8 cellular contexts compared by ENCODE assay signal in genomic region chr2:177223436-177223835, GRCh38. TPM values are rescaled to one million over a fixed set of nuclear protein-coding genes. Genes with fewer than 3 reads are reported as not detected.
DNase-seq lines count a peak whose midpoint lies in the region; ATAC-seq, FAIRE-seq and TF ChIP-seq lines count a peak whose summit lies in the region.
"Not testable (repeated sequence)": the region's sequence is repeated elsewhere in the genome, so short reads cannot be mapped to it uniquely, and the experiment has no call there.

No MANE protein-coding gene starts in this region.

- not testable (repeated sequence) for H3K9ac ChIP-seq in Karpas-422 (ENCODE audit: low read length)
- H3K9ac ChIP-seq in mesenchymal stem cell (ENCODE audit: low read length): peak overlapping the region; percentile 45

- peaks cover 28% of the 10 kb centered on the region; the same call in 2 of the 3 replicates for H3K4me1 ChIP-seq in A549
- peaks cover 26% of the 10 kb centered on the region for H3K4me1 ChIP-seq in Karpas-422 (ENCODE audit: low read length)
- not testable (repeated sequence) for H3K4me1 ChIP-seq in mesenchymal stem cell (ENCODE audit: control insufficient read depth, insufficient read depth, low read depth, low read length); small intestine (ENCODE audit: control insufficient read depth in 2 of 2, insufficient read depth in 1 of 2, low read depth in 1 of 2, low read length in 1 of 2)

- not testable (repeated sequence) for H3K79me1 ChIP-seq in mesenchymal stem cell (replicated peaks; ENCODE audit: low read length, poor library complexity, severe bottlenecking)

- H3K36me3 ChIP-seq in Karpas-422 (ENCODE audit: insufficient read depth, low read length): peaks cover 39% of the 10 kb centered on the region
- H3K36me3 ChIP-seq in mesenchymal stem cell (ENCODE audit: control insufficient read depth in 1 of 2, insufficient read depth in 2 of 2, low read depth in 1 of 2, low read length in 2 of 2): peaks cover 4 to 73% of the 10 kb centered on the region in 2 experiments
- peaks cover 3 to 11% of the 10 kb centered on the region in 2 donors for H3K36me3 ChIP-seq in small intestine (ENCODE audit: control insufficient read depth in 2 of 2, insufficient read depth in 2 of 2, low read length in 2 of 2)

- H3K14ac ChIP-seq in mesenchymal stem cell (ENCODE audit: low read length in 2 of 2): not testable (repeated sequence)

- H2BK120ac ChIP-seq in mesenchymal stem cell (ENCODE audit: low read depth, low read length): not testable (repeated sequence)

- peaks cover 8 to 34% of the 10 kb centered on the region in 2 donors for H3K36me3 Mint-ChIP-seq in activated T-cell treated with anti-CD3 and anti-CD28 coated beads, Interleukin-2, amount 50 U/mL, for 72 hours (ENCODE audit: insufficient read depth in 2 of 2)

- not testable (repeated sequence) for H2BK12ac ChIP-seq in mesenchymal stem cell (ENCODE audit: low read length in 2 of 2)

- not testable (repeated sequence) for H3K4me2 ChIP-seq in A549; Karpas-422 (ENCODE audit: low read depth, low read length, poor library complexity, severe bottlenecking); mesenchymal stem cell (ENCODE audit: low read length, poor library complexity, severe bottlenecking)

- peak overlapping the region; percentile 45 for H3K27ac Mint-ChIP-seq in activated T-cell treated with anti-CD3 and anti-CD28 coated beads, Interleukin-2, amount 50 U/mL, for 72 hours

- H3K23ac ChIP-seq in mesenchymal stem cell (ENCODE audit: low read length in 2 of 2): not testable (repeated sequence)

- not testable (repeated sequence) for TF ChIP-seq EP300 in A549 (IDR thresholded peaks at IDR 0.05)

- H2AK5ac ChIP-seq in mesenchymal stem cell (ENCODE audit: low read length, severe bottlenecking): not testable (repeated sequence)

- not testable (repeated sequence) for H3K18ac ChIP-seq in mesenchymal stem cell (ENCODE audit: low read depth in 1 of 2, low read length in 2 of 2)

- not testable (repeated sequence) for H3K27me3 ChIP-seq in Karpas-422 (ENCODE audit: low read length); mesenchymal stem cell (ENCODE audit: control insufficient read depth in 1 of 2, insufficient read depth in 1 of 2, low read length in 2 of 2); small intestine (ENCODE audit: control insufficient read depth in 2 of 2, insufficient read depth in 2 of 2, low read length in 2 of 2)

- not testable (repeated sequence) for TF ChIP-seq CTCF in A549 (IDR thresholded peaks at IDR 0.05)

- H3K9me3 ChIP-seq in A549; Karpas-422 (ENCODE audit: low read length); mesenchymal stem cell (ENCODE audit: control insufficient read depth, low read length); small intestine (ENCODE audit: control insufficient read depth, low read depth): not testable (repeated sequence)

- H3K27ac ChIP-seq in A549; mesenchymal stem cell (ENCODE audit: low read length, poor library complexity, severe bottlenecking); small intestine (ENCODE audit: low read depth in 1 of 2, low read length in 1 of 2): not testable (repeated sequence)
- peak overlapping the region; percentile 35 for H3K27ac ChIP-seq in Karpas-422 (ENCODE audit: low read length)
- peak overlapping the region; percentile 61 for H3K27ac ChIP-seq in epithelial cell of prostate

- not testable (repeated sequence) for H3K79me2 ChIP-seq in Karpas-422 (ENCODE audit: low read length)

- ATAC-seq in A549; SK-N-SH treated with all-trans-retinoic acid at 6 μM for 48 hours; activated T-cell treated with anti-CD3 and anti-CD28 coated beads, Interleukin-2, amount 50 U/mL, for 72 hours (replicated peaks in 1 of 2): not testable (repeated sequence)

- not testable (repeated sequence) for H2BK15ac ChIP-seq in mesenchymal stem cell (ENCODE audit: low read depth, poor library complexity, severe bottlenecking)

- not testable (repeated sequence) for H2AFZ ChIP-seq in Karpas-422 (ENCODE audit: low read length); mesenchymal stem cell (ENCODE audit: low read depth, low read length)

- POLR2A ChIA-PET in A549 (lab: Yijun Ruan, JAX): not testable (repeated sequence)

- not testable (repeated sequence) for TF ChIP-seq RAD21 in A549 (conservative IDR thresholded peaks at IDR 0.05 in 1 of 2, IDR thresholded peaks at IDR 0.05 in 1 of 2)

- peaks cover 33% of the 10 kb centered on the region for H3K4me1 Mint-ChIP-seq in activated T-cell treated with anti-CD3 and anti-CD28 coated beads, Interleukin-2, amount 50 U/mL, for 72 hours (ENCODE audit: low read depth)

- H3K9me3 Mint-ChIP-seq in activated T-cell treated with anti-CD3 and anti-CD28 coated beads, Interleukin-2, amount 50 U/mL, for 72 hours: not testable (repeated sequence)

- FAIRE-seq in A549 (lab: Jason Lieb, UNC): not testable (repeated sequence)
- FAIRE-seq in GM19239 (lab: Jason Lieb, UNC): peak; percentile 71
- peak; percentile 68 for FAIRE-seq in small intestine (lab: Jason Lieb, UNC)

- not testable (repeated sequence) for H3K4me3 ChIP-seq in A549; Karpas-422 (ENCODE audit: low read length); mesenchymal stem cell (ENCODE audit: insufficient read depth in 1 of 2, low read depth in 1 of 2, low read length in 2 of 2); small intestine (ENCODE audit: low read depth in 1 of 2, low read length in 2 of 2)

- TF ChIP-seq POLR2A in A549 (IDR thresholded peaks at IDR 0.05; ENCODE audit: low read length): not testable (repeated sequence)

- not testable (repeated sequence) for H4K8ac ChIP-seq in mesenchymal stem cell (ENCODE audit: low read length)

- H2BK5ac ChIP-seq in mesenchymal stem cell (ENCODE audit: low read depth, low read length, poor library complexity, severe bottlenecking): not testable (repeated sequence)

- H4K91ac ChIP-seq in mesenchymal stem cell (ENCODE audit: low read length): not testable (repeated sequence)

- CTCF ChIA-PET in A549 (lab: Yijun Ruan, JAX): interaction anchor here (0.7 kb wide), 1 partner anchor 73 kb away, joined by 3 read pairs; no protein-coding TSS in a partner anchor

- not testable (repeated sequence) for H3K27me3 Mint-ChIP-seq in activated T-cell treated with anti-CD3 and anti-CD28 coated beads, Interleukin-2, amount 50 U/mL, for 72 hours (ENCODE audit: low read depth)

- not testable (repeated sequence) for H3K9me2 ChIP-seq in Karpas-422 (replicated peaks; ENCODE audit: insufficient read depth, low read length)

- not testable (repeated sequence) for H4K20me1 ChIP-seq in Karpas-422 (ENCODE audit: insufficient read depth, low read depth, low read length)

- DNase-seq in A549 (ENCODE audit: low read depth in 1 of 2, low spot score in 1 of 2); GM19239 (ENCODE audit: insufficient read length, low spot score); Karpas-422; activated T-cell treated with anti-CD3 and anti-CD28 coated beads, Interleukin-2, amount 50 U/mL, for 72 hours; epithelial cell of prostate (ENCODE audit: low read depth, low spot score); mesenchymal stem cell; small intestine: not testable (repeated sequence)

- H3K4ac ChIP-seq in mesenchymal stem cell (ENCODE audit: low read depth in 1 of 2, low read length in 2 of 2): not testable (repeated sequence)

- H3K4me3 Mint-ChIP-seq in activated T-cell treated with anti-CD3 and anti-CD28 coated beads, Interleukin-2, amount 50 U/mL, for 72 hours: not testable (repeated sequence)

TF ChIP-seq in A549, 52 proteins besides CTCF, POLR2A, EP300 and RAD21:
- TF ChIP-seq HOXA7 (CRISPR knock-in tag; IDR thresholded peaks at IDR 0.05): peak; percentile 40; the same call in 1 of the 2 replicates

TF ChIP-seq in SK-N-SH treated with all-trans-retinoic acid at 6 μM for 48 hours, 23 proteins besides CTCF, POLR2A, EP300 and RAD21:
- TF ChIP-seq ZNF8 (CRISPR knock-in tag; IDR thresholded peaks at IDR 0.05): 0 out of 2 replicates have a peak, but pooled peaks have one; percentile 7

RNA-seq across cellular contexts. Expression of gene HNRNPA3, which starts 10.8 kb away (rescaled TPM):
- polyA plus RNA-seq in A549 (2011; rRNA removed) (250 and 357 TPM in 2 replicates), A549 (2017; fragmentation: RNase III; extraction: RNeasy Plus Mini Kit Qiagen cat#74134 plus additional on column Dnase treatment) (714 to 805 TPM (median 755 TPM) in 3 replicates), small intestine (100 to 1,000 TPM in 2 of 3 donors, 10 to 100 TPM in 1; 73.4 to 279 (median 101) TPM)
- polyA plus RNA-seq in A549 (2012; cell fraction: cytosol; rRNA removed): 101 and 131 TPM in 2 replicates
- 27.7 and 52.1 TPM in 2 replicates for polyA plus RNA-seq in A549 (2012; cell fraction: nucleus; rRNA removed)
- polyA minus RNA-seq in A549 (2011; rRNA and poly(A)+ RNA removed): 32.7 and 35.5 TPM in 2 replicates
- total RNA-seq in Karpas-422 (2014; rRNA removed; shearing (Covaris generic); ENCODE audit: low replicate concordance): 51.7 and 62.7 TPM in 2 replicates
- 100 to 1,000 TPM; 140 to 148 TPM for total RNA-seq in activated T-cell treated with anti-CD3 and anti-CD28 coated beads, Interleukin-2, amount 50 U/mL, for 72 hours
- polyA plus RNA-seq in mesenchymal stem cell (2013, experiment 1 of 2): 192 TPM
- 202 TPM for polyA plus RNA-seq in mesenchymal stem cell (2013, experiment 2 of 2)

RNA-seq across cellular contexts. Expression of gene NFE2L2, which starts 41.1 kb away (rescaled TPM):
- 146 and 162 TPM in 2 replicates for polyA plus RNA-seq in A549 (2011; rRNA removed)
- polyA plus RNA-seq in A549 (2012; cell fraction: cytosol; rRNA removed): 39.8 and 49.5 TPM in 2 replicates
- 31.1 and 38.8 TPM in 2 replicates for polyA plus RNA-seq in A549 (2012; cell fraction: nucleus; rRNA removed)
- polyA plus RNA-seq in A549 (2017; fragmentation: RNase III; extraction: RNeasy Plus Mini Kit Qiagen cat#74134 plus additional on column Dnase treatment): 61.0 to 65.8 TPM (median 62.0 TPM) in 3 replicates
- 168 and 177 TPM in 2 replicates for polyA minus RNA-seq in A549 (2011; rRNA and poly(A)+ RNA removed)
- 33.1 and 66.7 TPM in 2 replicates for total RNA-seq in Karpas-422 (2014; rRNA removed; shearing (Covaris generic); ENCODE audit: low replicate concordance)
- 10 to 100 TPM; 74.6 to 81.4 TPM for total RNA-seq in activated T-cell treated with anti-CD3 and anti-CD28 coated beads, Interleukin-2, amount 50 U/mL, for 72 hours
- 73.3 TPM for polyA plus RNA-seq in mesenchymal stem cell (2013, experiment 1 of 2)
- polyA plus RNA-seq in mesenchymal stem cell (2013, experiment 2 of 2): 78.2 TPM
- polyA plus RNA-seq in small intestine: 10 to 100 TPM; 56.7 to 94.2 (median 74.0) TPM
